In genomic region chr3:126537730-126538281, GRCh38 we compare ENCODE assay signal across 2 cellular contexts.
TF ChIP-seq lines count a peak whose summit lies in the region.

No MANE protein-coding gene starts in this region.

TF ChIP-seq in WTC11, 78 proteins besides CTCF, POLR2A, EP300 and RAD21 (continued from another document):
- TF ChIP-seq, protein P1, sequence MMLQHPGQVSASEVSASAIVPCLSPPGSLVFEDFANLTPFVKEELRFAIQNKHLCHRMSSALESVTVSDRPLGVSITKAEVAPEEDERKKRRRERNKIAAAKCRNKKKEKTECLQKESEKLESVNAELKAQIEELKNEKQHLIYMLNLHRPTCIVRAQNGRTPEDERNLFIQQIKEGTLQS (CRISPR knock-in tag; conservative IDR thresholded peaks at IDR 0.05): no peak
- TF ChIP-seq NFE2L1 (CRISPR knock-in tag; IDR thresholded peaks at IDR 0.05) (no peak), ZBTB43 (CRISPR knock-in tag; IDR thresholded peaks at IDR 0.05) (no peak), HMGA2 (CRISPR knock-in tag; IDR thresholded peaks at IDR 0.05) (no peak), GTF2I (CRISPR knock-in tag; conservative IDR thresholded peaks at IDR 0.05) (no peak), ETV6 (CRISPR knock-in tag; IDR thresholded peaks at IDR 0.05) (no peak), RELA (CRISPR knock-in tag; IDR thresholded peaks at IDR 0.05; ENCODE audit: borderline replicate concordance) (no peak)

TF ChIP-seq in liver, 16 proteins besides CTCF, POLR2A, EP300 and RAD21 (continued from another document):
- TF ChIP-seq, protein P2, sequence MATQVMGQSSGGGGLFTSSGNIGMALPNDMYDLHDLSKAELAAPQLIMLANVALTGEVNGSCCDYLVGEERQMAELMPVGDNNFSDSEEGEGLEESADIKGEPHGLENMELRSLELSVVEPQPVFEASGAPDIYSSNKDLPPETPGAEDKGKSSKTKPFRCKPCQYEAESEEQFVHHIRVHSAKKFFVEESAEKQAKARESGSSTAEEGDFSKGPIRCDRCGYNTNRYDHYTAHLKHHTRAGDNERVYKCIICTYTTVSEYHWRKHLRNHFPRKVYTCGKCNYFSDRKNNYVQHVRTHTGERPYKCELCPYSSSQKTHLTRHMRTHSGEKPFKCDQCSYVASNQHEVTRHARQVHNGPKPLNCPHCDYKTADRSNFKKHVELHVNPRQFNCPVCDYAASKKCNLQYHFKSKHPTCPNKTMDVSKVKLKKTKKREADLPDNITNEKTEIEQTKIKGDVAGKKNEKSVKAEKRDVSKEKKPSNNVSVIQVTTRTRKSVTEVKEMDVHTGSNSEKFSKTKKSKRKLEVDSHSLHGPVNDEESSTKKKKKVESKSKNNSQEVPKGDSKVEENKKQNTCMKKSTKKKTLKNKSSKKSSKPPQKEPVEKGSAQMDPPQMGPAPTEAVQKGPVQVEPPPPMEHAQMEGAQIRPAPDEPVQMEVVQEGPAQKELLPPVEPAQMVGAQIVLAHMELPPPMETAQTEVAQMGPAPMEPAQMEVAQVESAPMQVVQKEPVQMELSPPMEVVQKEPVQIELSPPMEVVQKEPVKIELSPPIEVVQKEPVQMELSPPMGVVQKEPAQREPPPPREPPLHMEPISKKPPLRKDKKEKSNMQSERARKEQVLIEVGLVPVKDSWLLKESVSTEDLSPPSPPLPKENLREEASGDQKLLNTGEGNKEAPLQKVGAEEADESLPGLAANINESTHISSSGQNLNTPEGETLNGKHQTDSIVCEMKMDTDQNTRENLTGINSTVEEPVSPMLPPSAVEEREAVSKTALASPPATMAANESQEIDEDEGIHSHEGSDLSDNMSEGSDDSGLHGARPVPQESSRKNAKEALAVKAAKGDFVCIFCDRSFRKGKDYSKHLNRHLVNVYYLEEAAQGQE (IDR thresholded peaks at IDR 0.05): peak; percentile 51
- no peak for TF ChIP-seq NR2F2 (IDR thresholded peaks at IDR 0.05)
- TF ChIP-seq, protein P3, sequence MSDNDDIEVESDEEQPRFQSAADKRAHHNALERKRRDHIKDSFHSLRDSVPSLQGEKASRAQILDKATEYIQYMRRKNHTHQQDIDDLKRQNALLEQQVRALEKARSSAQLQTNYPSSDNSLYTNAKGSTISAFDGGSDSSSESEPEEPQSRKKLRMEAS (IDR thresholded peaks at IDR 0.05): peak; percentile 86
- TF ChIP-seq FOXA2 (IDR thresholded peaks at IDR 0.05): peak; percentile 77
- TF ChIP-seq FOXA1 (IDR thresholded peaks at IDR 0.05): peak; percentile 84
- TF ChIP-seq, protein P1 (IDR thresholded peaks at IDR 0.05): no peak
TF ChIP-seq in liver: peak in this region for 8.
